ENCODE assay signal across 24 cellular contexts in the genomic region with DNA sequence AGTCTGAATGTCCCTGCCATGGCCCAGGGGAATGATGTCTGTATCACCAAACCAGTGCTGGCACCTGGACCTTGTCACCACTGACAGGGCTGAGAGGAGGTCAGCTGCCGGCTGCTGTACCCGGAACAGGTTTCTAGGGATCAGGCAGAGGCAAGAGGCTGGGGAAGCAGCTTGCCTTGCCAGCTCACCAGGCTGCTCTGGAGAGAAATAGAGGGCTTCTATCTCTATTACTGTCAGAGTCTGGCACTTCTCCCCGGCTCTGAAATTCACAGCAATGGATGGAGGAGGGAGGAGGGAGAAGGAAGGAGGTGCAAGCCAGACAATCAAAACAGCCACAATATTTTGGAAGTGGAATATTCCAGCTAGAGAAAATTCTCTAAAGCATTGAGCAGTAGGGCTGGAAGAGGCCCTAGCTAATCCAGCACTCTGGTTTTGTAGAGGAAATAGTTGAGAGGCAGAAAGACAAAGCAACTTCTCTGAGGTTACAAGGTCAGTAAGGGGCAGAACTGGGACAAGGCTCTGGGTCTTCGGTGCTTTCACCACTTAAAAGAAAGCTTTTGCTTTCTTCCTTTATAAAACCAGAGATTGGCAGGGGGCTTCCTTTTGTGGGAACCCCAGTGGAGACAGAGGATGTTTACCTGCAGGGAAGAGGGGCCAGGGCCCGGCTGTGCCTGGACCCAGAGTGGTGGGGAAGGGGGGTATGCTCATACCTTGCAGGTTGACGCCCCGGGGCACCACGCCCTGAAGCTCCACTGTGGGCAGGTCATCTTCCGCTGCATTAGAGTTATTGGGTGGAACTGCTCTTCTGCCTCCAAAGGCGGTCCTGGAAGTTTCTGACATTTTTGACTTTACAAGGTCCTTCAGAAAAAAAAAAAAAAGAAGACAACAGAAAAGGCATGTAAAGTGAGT. TPM values are rescaled to one million over a fixed set of nuclear protein-coding genes. Genes with fewer than 3 reads are reported as not detected.
DNase-seq lines count a peak whose midpoint lies in the region; ATAC-seq and TF ChIP-seq lines count a peak whose summit lies in the region.
"Had no signal": no experiment of that assay in that cellular context is flagged by ENCODE, and none has a peak within 500 bp of the region (broad histone marks: within the 10 kb centered on the region; RNA-seq: fewer than 3 reads in every experiment).

No MANE protein-coding gene starts in this region.

- H3K27ac ChIP-seq in OCI-LY7 (ENCODE audit: low read depth, low read length, poor library complexity, severe bottlenecking), result no peak overlapping the region
- no peak overlapping the region for H3K27ac ChIP-seq in lower lobe of right lung
- no peak overlapping the region for H3K27ac ChIP-seq in thoracic aorta
- H3K27ac ChIP-seq: brain microvascular endothelial cell, transverse colon had no signal

- H3K4me1 ChIP-seq in OCI-LY7 (ENCODE audit: insufficient read depth, low read length, poor library complexity, severe bottlenecking), result peaks cover 42% of the 10 kb centered on the region
- no peaks in the 10 kb centered on the region for H3K4me1 ChIP-seq in lower lobe of right lung
- no peaks in the 10 kb centered on the region for H3K4me1 ChIP-seq in thoracic aorta (ENCODE audit: control insufficient read depth in 1 of 2, low read depth in 2 of 2)
- H3K4me1 ChIP-seq: Caco-2, transverse colon had no signal

- TF ChIP-seq CTCF in OCI-LY7 (conservative IDR thresholded peaks at IDR 0.05; ENCODE audit: low read length) (no peak), lower lobe of right lung (IDR thresholded peaks at IDR 0.05) (no peak), thoracic aorta (IDR thresholded peaks at IDR 0.05) (no peak), GM10248 (IDR thresholded peaks at IDR 0.05; ENCODE audit: control extremely low read depth, extremely low read depth, low read depth, missing control alignments) (no peak)

- CTCF ChIA-PET in OCI-LY7 (lab: Charles Lee; ENCODE audit: unreplicated experiment) (no interaction called here), GM10248 (lab: Yijun Ruan, JAX) (interaction anchor here (1.2 kb wide), 2 partner anchors 11 to 229 kb away, joined by 4 read pairs; no protein-coding TSS in a partner anchor)

- POLR2A ChIA-PET in OCI-LY7 (lab: Charles Lee) (interaction anchor here (0.7 to 1.8 kb wide), 5 partner anchors 11 to 44 kb away, joined by 3 to 4 read pairs (median 3); no protein-coding TSS in a partner anchor), GM10248 (lab: Yijun Ruan, JAX) (no interaction called here)

- no peaks in the 10 kb centered on the region for H4K20me1 ChIP-seq in OCI-LY7 (ENCODE audit: insufficient read depth, low read length)

- no TSS peak for BruUV-seq in OCI-LY7 (replicated peaks; lab: Mats Ljungman, UMichigan)

- DNase-seq in OCI-LY7 (ENCODE audit: low spot score), result no peak
- peak; percentile 80 for DNase-seq in Right ventricle myocardium superior
- no peak for DNase-seq in lower lobe of right lung
- DNase-seq in thoracic aorta (ENCODE audit: low spot score), result no peak
- DNase-seq in GOT3 (lab: John Stamatoyannopoulos, UW), result no peak
- no peak for DNase-seq in GM10248 (ENCODE audit: extremely low spot score)
- DNase-seq: activated CD4-positive, alpha-beta T cell treated with anti-CD3 and anti-CD28 coated beads for 4 hours; activated naive CD8-positive, alpha-beta T cell treated with anti-CD3 and anti-CD28 coated beads, Interleukin-2, amount 50 U/mL, for 24 hours; brain microvascular endothelial cell; Caco-2; cortex of kidney; DND-41; IMR-90; MG63; naive thymus-derived CD4-positive, alpha-beta T cell; NCI-H1436 treated with DMSO at 0.1 percent for 48 hours; NCI-H2171; NCI-H69; SHP77 treated with DMSO at 0.1 percent for 48 hours; stimulated activated CD4-positive, alpha-beta T cell treated with anti-CD3 and anti-CD28 coated beads, Interleukin-2, amount 100 ng/mL, for 24 hours; stimulated activated naive CD4-positive, alpha-beta T cell; T-cell; transverse colon had no signal

- ATAC-seq in Right ventricle myocardium superior (ENCODE audit: poor library complexity) (peak; percentile 92), lower lobe of right lung (no peak), thoracic aorta (ENCODE audit: insufficient number of reproducible peaks, low FRiP score, low read depth) (no peak), HG02885 (IDR thresholded peaks at IDR 0.05; ENCODE audit: poor library complexity, unreplicated experiment) (no peak)
- ATAC-seq: activated naive CD8-positive, alpha-beta T cell treated with anti-CD3 and anti-CD28 coated beads, Interleukin-2, amount 50 U/mL, for 24 hours; naive thymus-derived CD4-positive, alpha-beta T cell; T-cell had no signal

- peak overlapping the region; percentile 68 for H2AFZ ChIP-seq in OCI-LY7 (ENCODE audit: low read length)

- no peaks in the 10 kb centered on the region for H3K9me2 ChIP-seq in OCI-LY7 (ENCODE audit: insufficient read depth, low read length)

- H3K4me2 ChIP-seq in OCI-LY7 (ENCODE audit: low read length), result peak overlapping the region; percentile 40

- no peaks in the 10 kb centered on the region for H3K36me3 ChIP-seq in OCI-LY7 (ENCODE audit: insufficient read depth, low read length)
- no peaks in the 10 kb centered on the region for H3K36me3 ChIP-seq in lower lobe of right lung
- H3K36me3 ChIP-seq in thoracic aorta, result no peaks in the 10 kb centered on the region
- H3K36me3 ChIP-seq: brain microvascular endothelial cell, MG63, transverse colon had no signal

- H3K27me3 ChIP-seq in lower lobe of right lung (ENCODE audit: low read depth), result peaks cover 33% of the 10 kb centered on the region
- H3K27me3 ChIP-seq in thoracic aorta (replicated peaks; ENCODE audit: insufficient read depth), result no peaks in the 10 kb centered on the region
- H3K27me3 ChIP-seq: brain microvascular endothelial cell, MG63 had no signal

- intact Hi-C loops in OCI-LY7 (cut with micrococcal nuclease; ENCODE audit: unreplicated experiment), result no loop called here
- intact Hi-C loops in Right ventricle myocardium superior (cut with DNase I), result no loop called here
- intact Hi-C loops in lower lobe of right lung (cut with DNase I), result no loop called here

- no peaks in the 10 kb centered on the region for H3K79me2 ChIP-seq in OCI-LY7 (ENCODE audit: insufficient read depth, low read depth, low read length)

- no peak overlapping the region for H3K4me3 ChIP-seq in OCI-LY7 (ENCODE audit: low read depth, low read length, poor library complexity, severe bottlenecking)
- peak overlapping the region; percentile 37 for H3K4me3 ChIP-seq in lower lobe of right lung
- H3K4me3 ChIP-seq in thoracic aorta, result peak overlapping the region; percentile 54
- H3K4me3 ChIP-seq: MG63, transverse colon had no signal

- H3K9me3 ChIP-seq in OCI-LY7 (ENCODE audit: low read length), result no peaks in the 10 kb centered on the region
- no peaks in the 10 kb centered on the region for H3K9me3 ChIP-seq in lower lobe of right lung
- H3K9me3 ChIP-seq in thoracic aorta, result no peaks in the 10 kb centered on the region
- H3K9me3 ChIP-seq: Caco-2, MG63, transverse colon had no signal

RNA-seq across cellular contexts. Expression of gene F13A1, which starts 2.4 kb away (rescaled TPM):
- total RNA-seq in OCI-LY7 (2014; rRNA removed; shearing (Covaris generic)), result 0.13 TPM in 2 replicates
- total RNA-seq in OCI-LY7 (2022) (0.63 and 1.1 TPM in 2 replicates), Right ventricle myocardium superior (136 TPM), lower lobe of right lung (187 TPM), thoracic aorta (100 to 1,000 TPM; 156 to 228 TPM)
- total RNA-seq: Caco-2, IMR-90 had no signal

Comparison
In these comparisons a context has a peak if more than half of its experiments do, and no peak if none do; other contexts are left out.
1. RNA of gene F13A1, which starts 2.4 kb away (total RNA-seq): 156 to 228 TPM in thoracic aorta, 187 TPM in lower lobe of right lung (single experiment) and 136 TPM in Right ventricle myocardium superior (single experiment); 0.13 to 1.1 TPM in OCI-LY7; every median in the first group is over 10 times any median in the second.